25 cellular contexts compared by ENCODE assay signal in the genomic region with DNA sequence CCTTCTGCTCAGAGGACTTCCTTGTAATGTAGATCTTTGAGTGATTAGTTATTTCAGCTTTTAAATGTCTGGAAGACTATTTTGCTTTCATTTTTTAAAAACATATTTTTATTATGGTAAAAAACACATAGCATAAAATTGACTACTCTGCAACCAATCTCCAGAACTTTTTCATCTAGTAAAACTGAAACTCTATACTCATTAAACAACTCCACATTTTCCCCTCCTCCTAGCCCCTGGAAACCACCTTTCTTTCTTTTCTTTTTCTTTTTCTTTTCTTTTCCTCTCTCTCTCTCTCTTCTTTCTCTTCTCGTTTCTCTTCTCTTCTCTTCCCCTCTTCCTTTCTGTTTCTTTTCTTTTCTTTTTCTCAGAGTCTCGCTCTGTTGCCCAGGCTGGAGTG.
"Had no signal": no experiment of that assay in that cellular context is flagged by ENCODE, and none has a peak within 500 bp of the region (broad histone marks: within the 10 kb centered on the region; RNA-seq: fewer than 3 reads in every experiment).

No MANE protein-coding gene starts in this region.

- H3K27me3 Mint-ChIP-seq: dendritic cell treated with granulocyte-macrophage colony-stimulating factor and Interleukin-4, amounts not matched to agents 40 ng/mL and 50 ng/mL, for 4 days; T-helper 17 cell had no signal

- ATAC-seq: foreskin keratinocyte, heart left ventricle, left colon, right lobe of liver, T-helper 17 cell had no signal

- DNase-seq: activated CD4-positive, alpha-beta T cell treated with anti-CD3 and anti-CD28 coated beads, Interleukin-2, amount 50 U/mL, for 4 hours; activated CD4-positive, CD25-positive, alpha-beta regulatory T cell treated with anti-CD3 and anti-CD28 coated beads, Interleukin-2, amount 50 U/mL, for 72 hours; activated effector memory CD4-positive, alpha-beta T cell treated with Interleukin-2 at 50 U/mL for 16 hours; activated naive CD4-positive, alpha-beta T cell treated with Interleukin-2 at 50 U/mL for 16 hours; activated T-cell treated with anti-CD3 and anti-CD28 coated beads for 4 hours; anterior cingulate cortex; effector CD4-positive, alpha-beta T cell; foreskin keratinocyte; heart left ventricle; hypothalamus; immature natural killer cell; kidney; left colon; mammary epithelial cell; ovary; right lobe of liver; stimulated activated CD4-positive, alpha-beta T cell treated with anti-CD3 and anti-CD28 coated beads, Interleukin-2, amount 100 ng/mL, for 48 hours; stomach; SW 1271; T-helper 17 cell; thyroid gland; upper lobe of left lung had no signal

- H3K4me1 Mint-ChIP-seq: central memory CD8-positive, alpha-beta T cell; immature natural killer cell; T-helper 17 cell had no signal

- H3K27ac Mint-ChIP-seq: dendritic cell treated with granulocyte-macrophage colony-stimulating factor and Interleukin-4, amounts not matched to agents 40 ng/mL and 50 ng/mL, for 4 days; immature natural killer cell; progenitor cell of endocrine pancreas; T-helper 17 cell had no signal

- H3K4me3 Mint-ChIP-seq: central memory CD8-positive, alpha-beta T cell; dendritic cell treated with granulocyte-macrophage colony-stimulating factor and Interleukin-4, amounts not matched to agents 40 ng/mL and 50 ng/mL, for 4 days; immature natural killer cell; T-helper 17 cell had no signal

- H3K36me3 Mint-ChIP-seq: immature natural killer cell had no signal

- H3K9me3 Mint-ChIP-seq: central memory CD8-positive, alpha-beta T cell; dendritic cell treated with granulocyte-macrophage colony-stimulating factor and Interleukin-4, amounts not matched to agents 40 ng/mL and 50 ng/mL, for 4 days; immature natural killer cell had no signal
